10 cellular contexts compared by ENCODE assay signal in genomic region chr6:305371-306206, GRCh38. TPM values are rescaled to one million over a fixed set of nuclear protein-coding genes. Genes with fewer than 3 reads are reported as not detected.
DNase-seq lines count a peak whose midpoint lies in the region; ATAC-seq and TF ChIP-seq lines count a peak whose summit lies in the region.
"Had no signal": no experiment of that assay in that cellular context is flagged by ENCODE, and none has a peak within 500 bp of the region (broad histone marks: within the 10 kb centered on the region; RNA-seq: fewer than 3 reads in every experiment).

No MANE protein-coding gene starts in this region.

- H3K9me3 ChIP-seq in OCI-LY3 (ENCODE audit: insufficient read depth, low read length) (no peaks in the 10 kb centered on the region), thyroid gland (no peaks in the 10 kb centered on the region)

- peaks cover 88% of the 10 kb centered on the region for H3K79me2 ChIP-seq in OCI-LY3 (ENCODE audit: low read length)

- peak overlapping the region; percentile 29 for H3K9ac ChIP-seq in OCI-LY3 (ENCODE audit: low read length)

- H3K27me3 Mint-ChIP-seq in WTC11 (ENCODE audit: low read depth) = no peaks in the 10 kb centered on the region; the same call in 1 of the 2 replicates
- H3K27me3 Mint-ChIP-seq: activated naive CD8-positive, alpha-beta T cell treated with anti-CD3 and anti-CD28 coated beads, Interleukin-2, amount 10 ng/mL, durations not matched to agents 7 days and 5 days; naive B cell had no signal

- TF ChIP-seq POLR2A in GM19193 (IDR thresholded peaks at IDR 0.05; ENCODE audit: extremely low read depth, insufficient read depth, insufficient read length) (peak; percentile 33), thyroid gland (IDR thresholded peaks at IDR 0.05) (no peak)

- WGBS in thyroid gland, 2 donors = 78 to 81% methylated on average over 5 of the region's 5 CpGs

- H3K27me3 ChIP-seq in OCI-LY3 (ENCODE audit: low read depth, low read length) (no peaks in the 10 kb centered on the region), thyroid gland (no peaks in the 10 kb centered on the region)

- H3K4me3 Mint-ChIP-seq in WTC11 = no peak overlapping the region
- H3K4me3 Mint-ChIP-seq: activated naive CD8-positive, alpha-beta T cell treated with anti-CD3 and anti-CD28 coated beads, Interleukin-2, amount 10 ng/mL, durations not matched to agents 7 days and 5 days; naive B cell had no signal

- in situ Hi-C loops in Caki2 (cut with HindIII; ENCODE audit: low pct_unique_long_range_greater_than_20kb, low sequenced_read_pairs) = no loop called here

- H3K27ac ChIP-seq in OCI-LY3 (ENCODE audit: low read length) = peak overlapping the region; percentile 41
- H3K27ac ChIP-seq in thyroid gland = no peak overlapping the region

- H3K4me1 Mint-ChIP-seq in WTC11 = peaks cover 4% of the 10 kb centered on the region; the same call in 1 of the 2 replicates

- peak; percentile 29 for DNase-seq in Caki2 (ENCODE audit: low read depth)
- no peak for DNase-seq in WTC11 (ENCODE audit: low spot score)
- no peak for DNase-seq in effector CD8-positive, alpha-beta T cell (lab: John Stamatoyannopoulos, UW)
- DNase-seq in thyroid gland = no peak
- no peak for DNase-seq in A172 (ENCODE audit: low spot score)
- DNase-seq: activated naive CD8-positive, alpha-beta T cell treated with anti-CD3 and anti-CD28 coated beads, Interleukin-2, amount 10 ng/mL, durations not matched to agents 7 days and 5 days; naive B cell had no signal

- H3K27ac Mint-ChIP-seq in WTC11 = no peak overlapping the region
- H3K27ac Mint-ChIP-seq: activated naive CD8-positive, alpha-beta T cell treated with anti-CD3 and anti-CD28 coated beads, Interleukin-2, amount 10 ng/mL, durations not matched to agents 7 days and 5 days had no signal

- CTCF ChIA-PET in WTC11 (lab: Charles Lee) = interaction anchor here (1.2 to 1.5 kb wide), 2 partner anchors 9 to 46 kb away, joined by 3 read pairs; no protein-coding TSS in a partner anchor

- H2AFZ ChIP-seq in OCI-LY3 (ENCODE audit: low read depth, low read length) = no peak overlapping the region

- H3K4me2 ChIP-seq in OCI-LY3 (ENCODE audit: low read length) = peak overlapping the region; percentile 69

- H3K36me3 Mint-ChIP-seq in WTC11 = peaks cover 24% of the 10 kb centered on the region

- TF ChIP-seq CTCF in OCI-LY3 (IDR thresholded peaks at IDR 0.05; ENCODE audit: low read depth, low read length) (no peak), WTC11 (IDR thresholded peaks at IDR 0.05) (no peak), thyroid gland (IDR thresholded peaks at IDR 0.05) (no peak)

- H3K9me3 Mint-ChIP-seq in WTC11 = peaks cover 28% of the 10 kb centered on the region
- H3K9me3 Mint-ChIP-seq: activated naive CD8-positive, alpha-beta T cell treated with anti-CD3 and anti-CD28 coated beads, Interleukin-2, amount 10 ng/mL, durations not matched to agents 7 days and 5 days had no signal

- peaks cover 93% of the 10 kb centered on the region for H4K20me1 ChIP-seq in OCI-LY3 (ENCODE audit: insufficient read depth, low read length)

- peaks cover 63% of the 10 kb centered on the region for H3K36me3 ChIP-seq in OCI-LY3 (replicated peaks; ENCODE audit: low read depth, low read length)
- H3K36me3 ChIP-seq in thyroid gland = no peaks in the 10 kb centered on the region

- intact Hi-C loops in thyroid gland (cut with DNase I) = no loop called here

- peaks cover 37% of the 10 kb centered on the region for H3K4me1 ChIP-seq in OCI-LY3 (ENCODE audit: low read length)
- H3K4me1 ChIP-seq in thyroid gland = no peaks in the 10 kb centered on the region

- H3K4me3 ChIP-seq in OCI-LY3 (ENCODE audit: low read length) (peak overlapping the region; percentile 27), thyroid gland (replicated peaks in 1 of 3) (no peak overlapping the region)

- ATAC-seq in HG02852 (IDR thresholded peaks at IDR 0.05; ENCODE audit: unreplicated experiment) (peak; percentile 85), WTC11 (no peak)

- POLR2A ChIA-PET in WTC11 (lab: Charles Lee) = no interaction called here

TF ChIP-seq in WTC11, 78 proteins besides CTCF, POLR2A, EP300 and RAD21:
- TF ChIP-seq USF2 (CRISPR knock-in tag; IDR thresholded peaks at IDR 0.05) = no peak
- no peak for TF ChIP-seq SMAD4 (CRISPR knock-in tag; IDR thresholded peaks at IDR 0.05)

RNA-seq across cellular contexts. Expression of gene DUSP22, which starts 13.3 kb away (rescaled TPM):
- 6.0 and 23.8 TPM in 2 replicates for total RNA-seq in Caki2 (2014; rRNA removed; shearing (Covaris generic); ENCODE audit: low replicate concordance)
- 37.2 to 41.4 TPM (median 38.5 TPM) in 3 replicates for total RNA-seq in WTC11 (2021)
- 10 to 100 TPM; 40.4 to 68.8 (median 59.4) TPM for total RNA-seq in thyroid gland
- total RNA-seq in A172 (2014; rRNA removed; shearing (Covaris generic)) = 19.5 and 29.5 TPM in 2 replicates
